7 cellular contexts compared by ENCODE assay signal in genomic region chr1:115558275-115558674, GRCh38.
"Had no signal": no experiment of that assay in that cellular context is flagged by ENCODE, and none has a peak within 500 bp of the region (broad histone marks: within the 10 kb centered on the region; RNA-seq: fewer than 3 reads in every experiment).

No MANE protein-coding gene starts in this region.

- H3K27ac Mint-ChIP-seq: IgD-negative memory B cell had no signal

- DNase-seq: IMR-90, KBM-7, KG1 had no signal

- H3K9me3 Mint-ChIP-seq: IgD-negative memory B cell had no signal

- H3K4me3 Mint-ChIP-seq: IgD-negative memory B cell had no signal

- H3K4me3 ChIP-seq: K562 had no signal

- ATAC-seq: HepG2, K562 had no signal

- H3K27ac ChIP-seq: HL-60 had no signal
